ENCODE assay signal across 9 cellular contexts in the genomic region with DNA sequence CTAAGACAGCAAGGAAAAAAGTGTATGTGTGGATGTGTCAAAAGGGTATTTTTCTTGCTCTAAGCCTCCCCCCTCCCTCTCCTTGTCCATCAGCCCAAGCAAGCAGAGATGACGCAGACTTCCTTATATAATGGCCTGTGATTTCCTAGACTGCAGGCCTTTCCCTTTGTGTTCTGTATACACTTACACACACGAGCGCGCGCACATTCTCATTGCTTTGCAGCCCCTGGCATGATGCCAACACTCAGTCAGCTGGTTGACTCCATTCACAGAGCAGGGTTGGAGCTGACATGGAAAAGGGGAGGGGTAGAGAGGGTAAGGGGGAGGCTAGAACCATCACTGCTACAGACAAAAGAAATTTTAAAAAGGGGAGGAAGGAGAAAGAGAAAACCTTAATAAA. TPM values are rescaled to one million over a fixed set of nuclear protein-coding genes. Genes with fewer than 3 reads are reported as not detected.
A peak's percentile ranks its signal among the peaks of the same experiment; 100 is the strongest.
DNase-seq lines count a peak whose midpoint lies in the region; ATAC-seq and FAIRE-seq lines count a peak whose summit lies in the region.
"Had no signal": no experiment of that assay in that cellular context is flagged by ENCODE, and none has a peak within 500 bp of the region (broad histone marks: within the 10 kb centered on the region; RNA-seq: fewer than 3 reads in every experiment).

No MANE protein-coding gene starts in this region.

- peak; percentile 81 for ATAC-seq in left lobe of liver
- ATAC-seq in HG02852 (IDR thresholded peaks at IDR 0.05; ENCODE audit: unreplicated experiment) = no peak
- no peak for ATAC-seq in GM21825 (IDR thresholded peaks at IDR 0.05; ENCODE audit: unreplicated experiment)

- DNase-seq in stimulated activated naive CD4-positive, alpha-beta T cell (lab: John Stamatoyannopoulos, UW) = peak; percentile 6 to 52 (median 30)
- DNase-seq in stimulated activated naive CD4-positive, alpha-beta T cell treated with Interleukin-2 at 50 U/mL for 16 hours (lab: John Stamatoyannopoulos, UW) = no peak
- DNase-seq in RCC 7860 (ENCODE audit: low spot score) = peak; percentile 86
- DNase-seq in cerebellar cortex (ENCODE audit: low spot score) = peak; percentile 81
- peak; percentile 67 for DNase-seq in left lobe of liver (ENCODE audit: low spot score)
- DNase-seq in stimulated activated CD4-positive, alpha-beta T cell treated with anti-CD3 and anti-CD28 coated beads, Interleukin-2, amount 100 ng/mL, for 24 hours = peak; percentile 23 to 30

- peak; percentile 59 for FAIRE-seq in RCC 7860 (lab: Jason Lieb, UNC)
- FAIRE-seq: G401.6 had no signal

RNA-seq across cellular contexts. Expression of gene GATAD2B, which starts 41.8 kb away (rescaled TPM):
- total RNA-seq in left lobe of liver = 18.9 TPM
